2 cellular contexts compared by ENCODE assay signal in genomic region chr2:38936516-38936915, GRCh38. TPM values are rescaled to one million over a fixed set of nuclear protein-coding genes. Genes with fewer than 3 reads are reported as not detected.
"Had no signal": no experiment of that assay in that cellular context is flagged by ENCODE, and none has a peak within 500 bp of the region (broad histone marks: within the 10 kb centered on the region; RNA-seq: fewer than 3 reads in every experiment).

No MANE protein-coding gene starts in this region.

RNA-seq across cellular contexts. Expression of gene ARHGEF33, which starts 46.8 kb away (rescaled TPM):
- total RNA-seq: H4, H7 had no signal
